ENCODE assay signal across 10 cellular contexts in genomic region chr10:46539596-46540411, GRCh38. TPM values are rescaled to one million over a fixed set of nuclear protein-coding genes. Genes with fewer than 3 reads are reported as not detected.
DNase-seq lines count a peak whose midpoint lies in the region; ATAC-seq and TF ChIP-seq lines count a peak whose summit lies in the region.
"Had no signal": no experiment of that assay in that cellular context is flagged by ENCODE, and none has a peak within 500 bp of the region (broad histone marks: within the 10 kb centered on the region; RNA-seq: fewer than 3 reads in every experiment).

No MANE protein-coding gene starts in this region.

- WGBS in spleen, 5 donors = 70 to 90% (median 79%) methylated on average over 14 of the region's 14 CpGs

- ATAC-seq in left lung = peak; percentile 69

- TF ChIP-seq CTCF in astrocyte of the cerebellum (IDR thresholded peaks at IDR 0.05; ENCODE audit: low read depth, low read length, missing control alignments) (no peak), left lung (IDR thresholded peaks at IDR 0.05) (no peak), spleen (IDR thresholded peaks at IDR 0.05 in 8 of 11, conservative IDR thresholded peaks at IDR 0.05 in 3 of 11) (no peak)

- no peaks in the 10 kb centered on the region for H3K36me3 ChIP-seq in left lung
- no peaks in the 10 kb centered on the region for H3K36me3 ChIP-seq in spleen

- in situ Hi-C loops in astrocyte of the cerebellum (cut with HindIII; ENCODE audit: low sequenced_read_pairs) = no loop called here

- DNase-seq in HuH-7.5 (ENCODE audit: low spot score) = peak; percentile 61
- DNase-seq in astrocyte of the cerebellum (ENCODE audit: low read depth) = peak; percentile 37
- DNase-seq in left lung = peak; percentile 13 to 32
- DNase-seq in spleen = peak; percentile 33
- no peak for DNase-seq in iPS-NIHi7 (ENCODE audit: extremely low spot score)
- DNase-seq in CD1c-positive myeloid dendritic cell (ENCODE audit: extremely low spot score) = no peak
- DNase-seq in posterior vena cava (ENCODE audit: low spot score) = no peak
- no peak for DNase-seq in AML-193 (lab: John Stamatoyannopoulos, UW)
- DNase-seq: stimulated activated CD4-positive, alpha-beta T cell treated with anti-CD3 and anti-CD28 coated beads, Interleukin-15, amount 100 ng/mL, for 24 hours had no signal

- H3K4me1 ChIP-seq in left lung = peaks cover 5 to 6% of the 10 kb centered on the region in 2 donors
- H3K4me1 ChIP-seq in spleen = peaks cover 0 to 7% (median 3%) of the 10 kb centered on the region in 6 donors

- H3K9me3 ChIP-seq in left lung = no peaks in the 10 kb centered on the region
- no peaks in the 10 kb centered on the region for H3K9me3 ChIP-seq in spleen

- H3K4me3 ChIP-seq in astrocyte of the cerebellum (ENCODE audit: low read depth, low read length) (no peak overlapping the region), left lung (no peak overlapping the region), spleen (no peak overlapping the region)
- H3K4me3 ChIP-seq: dorsolateral prefrontal cortex had no signal

- no peak for TF ChIP-seq POLR2A in spleen (IDR thresholded peaks at IDR 0.05)

- peak overlapping the region; percentile 55 to 60 for H3K27ac ChIP-seq in left lung
- H3K27ac ChIP-seq in spleen = no peak overlapping the region

- intact Hi-C loops in left lung (cut with DNase I) (no loop called here), spleen (cut with DNase I; ENCODE audit: low total_unique reads) (no loop called here), posterior vena cava (cut with DNase I) (no loop called here)

- H3K27me3 ChIP-seq in left lung (peaks cover 0 to 32% of the 10 kb centered on the region in 2 donors), spleen (replicated peaks in 1 of 7) (peaks cover 0 to 77% (median 15%) of the 10 kb centered on the region in 7 donors)

RNA-seq across cellular contexts. Expression of gene GPRIN2, which starts 16.7 kb away (rescaled TPM):
- 10 to 100 TPM; 20.2 to 39.8 TPM for total RNA-seq in left lung
- total RNA-seq in spleen = not detected
- polyA plus RNA-seq in spleen = not detected
- not detected for total RNA-seq in posterior vena cava

RNA-seq across cellular contexts. Expression of gene SYT15, which starts 39.1 kb away (rescaled TPM):
- total RNA-seq in left lung = 10 to 100 TPM; 20.1 to 30.9 TPM
- total RNA-seq in spleen = 1 to 10 TPM in 6 of 7 donors, under 1 TPM in 1; 0.92 to 8.4 (median 3.2) TPM
- 1 to 10 TPM in 2 of 3 donors, under 1 TPM in 1; 0.20 to 1.5 (median 1.0) TPM for polyA plus RNA-seq in spleen
- total RNA-seq in posterior vena cava = 1 to 10 TPM; 5.9 to 6.8 TPM

Comparison
In these comparisons a context has a peak if more than half of its experiments do, and no peak if none do; other contexts are left out.
1. DNase-seq: peak in HuH-7.5 (single experiment), astrocyte of the cerebellum (single experiment), left lung (2 of 2) and spleen (single experiment); none in iPS-NIHi7 (single experiment), CD1c-positive myeloid dendritic cell (single experiment), posterior vena cava (single experiment) and AML-193 (0 of 2).
2. H3K27ac ChIP-seq: peak in left lung (2 of 2); none in spleen (0 of 8).
3. RNA of gene GPRIN2, which starts 16.7 kb away (total RNA-seq): 20.2 to 39.8 TPM in left lung; not detected in spleen and not detected in posterior vena cava; every median in the first group is over 10 times any median in the second.